ENCODE assay signal across 16 cellular contexts in the genomic region with DNA sequence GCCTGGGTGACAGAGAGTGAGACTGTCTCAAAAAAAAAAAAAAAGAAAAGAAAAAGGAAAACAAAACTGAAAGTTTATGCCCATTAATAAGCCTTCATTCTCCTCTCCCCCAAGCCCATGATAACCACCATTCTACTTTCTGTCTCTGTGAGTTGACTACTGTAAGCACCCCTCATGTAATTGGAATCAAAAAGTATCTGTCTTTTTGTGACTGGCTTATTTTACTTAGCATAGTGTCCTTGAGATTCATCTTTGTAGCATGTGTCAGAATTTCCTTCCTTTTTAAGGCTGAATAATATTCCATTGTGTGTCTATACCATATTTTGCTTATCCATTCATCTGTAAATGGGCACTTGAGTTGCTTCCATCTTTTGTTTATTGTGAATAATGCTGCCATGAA. TPM values are rescaled to one million over a fixed set of nuclear protein-coding genes. Genes with fewer than 3 reads are reported as not detected.
"Had no signal": no experiment of that assay in that cellular context is flagged by ENCODE, and none has a peak within 500 bp of the region (broad histone marks: within the 10 kb centered on the region; RNA-seq: fewer than 3 reads in every experiment).

No MANE protein-coding gene starts in this region.

- DNase-seq: KBM-7, NCI-H1092, NCI-H1105 treated with DMSO at 0.1 percent for 48 hours, NCI-H1417 treated with DMSO at 0.1 percent for 48 hours, NCI-H146, NCI-H1694 treated with DMSO at 0.1 percent for 48 hours, NCI-H1930, NCI-H2081, NCI-H2107, NCI-H2227 treated with DMSO at 0.1 percent for 48 hours, NCI-H524, NCI-H526 treated with DMSO at 0.1 percent for 48 hours, NCI-H748 treated with DMSO at 0.1 percent for 48 hours, SHP77 had no signal

- ATAC-seq: SK-N-SH treated with all-trans-retinoic acid at 6 μM for 48 hours had no signal

RNA-seq across cellular contexts. Expression of a gene that starts 14.0 kb away (rescaled TPM):
- total RNA-seq: HT-29 had no signal
